ENCODE assay signal across 1 cellular context in genomic region chr5:14628346-14628745, GRCh38.
TF ChIP-seq lines count a peak whose summit lies in the region.

No MANE protein-coding gene starts in this region.

TF ChIP-seq in A549, 52 proteins besides CTCF, POLR2A, EP300 and RAD21 (continued from another document):
- TF ChIP-seq PBX3 (IDR thresholded peaks at IDR 0.05) (no peak), HDAC2 (IDR thresholded peaks at IDR 0.05) (no peak), HOXB13 (CRISPR knock-in tag; IDR thresholded peaks at IDR 0.05; ENCODE audit: low read depth) (no peak)
